ENCODE assay signal across 35 cellular contexts in genomic region chr4:17550549-17550948, GRCh38. TPM values are rescaled to one million over a fixed set of nuclear protein-coding genes. Genes with fewer than 3 reads are reported as not detected.
"Had no signal": no experiment of that assay in that cellular context is flagged by ENCODE, and none has a peak within 500 bp of the region (broad histone marks: within the 10 kb centered on the region; RNA-seq: fewer than 3 reads in every experiment).

No MANE protein-coding gene starts in this region.

- H3K4me1 Mint-ChIP-seq: activated CD4-positive, alpha-beta T cell treated with anti-CD3 and anti-CD28 coated beads for 36 hours had no signal

- FAIRE-seq: colon had no signal

- H3K27ac Mint-ChIP-seq: activated CD4-positive, alpha-beta memory T cell treated with anti-CD3 and anti-CD28 coated beads, Interleukin-2, amount 10 ng/mL, durations not matched to agents 7 days and 5 days; activated CD4-positive, alpha-beta T cell treated with anti-CD3 and anti-CD28 coated beads for 36 hours; activated CD4-positive, alpha-beta T cell treated with anti-CD3 and anti-CD28 coated beads, Interleukin-2, amount 10 ng/mL, durations not matched to agents 24 days and 14 days; activated naive CD4-positive, alpha-beta T cell treated with anti-CD3 and anti-CD28 coated beads, Interleukin-2, amount 10 ng/mL, durations not matched to agents 7 days and 5 days; activated naive CD4-positive, alpha-beta T cell treated with anti-CD3 and anti-CD28 coated beads, Interleukin-2, amount 50 U/mL, for 72 hours; activated T-cell treated with anti-CD3 and anti-CD28 coated beads, Interleukin-2, amount 50 U/mL, for 24 hours; activated T-cell treated with anti-CD3 and anti-CD28 coated beads, Interleukin-2, amount 50 U/mL, for 72 hours; effector memory CD8-positive, alpha-beta T cell; T-helper 17 cell; T-helper 2 cell treated with Interferon-gamma antibody and Interleukin-4, amounts not matched to agents 5 μg/mL and 100 μg/mL, for 36 hours had no signal

- H3K36me3 Mint-ChIP-seq: activated naive CD4-positive, alpha-beta T cell treated with anti-CD3 and anti-CD28 coated beads, Interleukin-2, amount 10 ng/mL, durations not matched to agents 7 days and 5 days; activated naive CD4-positive, alpha-beta T cell treated with anti-CD3 and anti-CD28 coated beads, Interleukin-2, amount 50 U/mL, for 72 hours had no signal

- H3K36me3 ChIP-seq: adrenal gland, esophagus muscularis mucosa, gastrocnemius medialis, heart left ventricle had no signal

- H3K9me3 ChIP-seq: adrenal gland, body of pancreas, esophagus muscularis mucosa, gastrocnemius medialis, heart left ventricle had no signal

- H3K4me3 ChIP-seq: adrenal gland, body of pancreas, esophagus muscularis mucosa, gastrocnemius medialis had no signal

- H3K9me3 Mint-ChIP-seq: activated CD4-positive, alpha-beta memory T cell treated with anti-CD3 and anti-CD28 coated beads, Interleukin-2, amount 10 ng/mL, durations not matched to agents 7 days and 5 days; activated CD4-positive, alpha-beta T cell treated with anti-CD3 and anti-CD28 coated beads, Interleukin-2, amount 10 ng/mL, durations not matched to agents 24 days and 14 days; activated naive CD4-positive, alpha-beta T cell treated with anti-CD3 and anti-CD28 coated beads, Interleukin-2, amount 10 ng/mL, durations not matched to agents 7 days and 5 days; activated naive CD4-positive, alpha-beta T cell treated with anti-CD3 and anti-CD28 coated beads, Interleukin-2, amount 50 U/mL, for 72 hours; activated T-cell treated with anti-CD3 and anti-CD28 coated beads, Interleukin-2, amount 50 U/mL, for 24 hours; activated T-cell treated with anti-CD3 and anti-CD28 coated beads, Interleukin-2, amount 50 U/mL, for 72 hours; effector memory CD8-positive, alpha-beta T cell; T-helper 2 cell treated with Interferon-gamma antibody and Interleukin-4, amounts not matched to agents 5 μg/mL and 100 μg/mL, for 36 hours had no signal

- H3K4me1 ChIP-seq: adrenal gland, body of pancreas, esophagus muscularis mucosa, foreskin keratinocyte, gastrocnemius medialis, heart left ventricle had no signal

- ATAC-seq: activated CD4-positive, alpha-beta T cell treated with anti-CD3 and anti-CD28 coated beads for 36 hours; activated naive CD4-positive, alpha-beta T cell treated with anti-CD3 and anti-CD28 coated beads, Interleukin-2, amount 50 U/mL, for 72 hours; activated T-cell treated with anti-CD3 and anti-CD28 coated beads, Interleukin-2, amount 50 U/mL, for 72 hours; body of pancreas; effector memory CD8-positive, alpha-beta T cell; foreskin keratinocyte; gastrocnemius medialis; heart left ventricle; T-helper 17 cell had no signal

- H3K4me3 Mint-ChIP-seq: activated CD4-positive, alpha-beta memory T cell treated with anti-CD3 and anti-CD28 coated beads, Interleukin-2, amount 10 ng/mL, durations not matched to agents 7 days and 5 days; activated CD4-positive, alpha-beta T cell treated with anti-CD3 and anti-CD28 coated beads for 36 hours; activated CD4-positive, alpha-beta T cell treated with anti-CD3 and anti-CD28 coated beads, Interleukin-2, amount 10 ng/mL, durations not matched to agents 24 days and 14 days; activated T-cell treated with anti-CD3 and anti-CD28 coated beads, Interleukin-2, amount 50 U/mL, for 24 hours; effector memory CD8-positive, alpha-beta T cell; T-helper 17 cell; T-helper 2 cell treated with Interferon-gamma antibody and Interleukin-4, amounts not matched to agents 5 μg/mL and 100 μg/mL, for 36 hours had no signal

- DNase-seq: activated CD4-positive, alpha-beta memory T cell treated with anti-CD3 and anti-CD28 coated beads, Interleukin-2, amount 10 ng/mL, durations not matched to agents 7 days and 5 days; activated CD4-positive, alpha-beta T cell treated with anti-CD3 and anti-CD28 coated beads for 36 hours; activated CD4-positive, alpha-beta T cell treated with anti-CD3 and anti-CD28 coated beads, Interleukin-2, amount 10 ng/mL, durations not matched to agents 24 days and 14 days; activated CD4-positive, alpha-beta T cell treated with anti-CD3 and anti-CD28 coated beads, Interleukin-2, amount 50 U/mL, for 4 hours; activated CD4-positive, CD25-positive, alpha-beta regulatory T cell; activated CD4-positive, CD25-positive, alpha-beta regulatory T cell treated with anti-CD3 and anti-CD28 coated beads, Interleukin-2, amount 50 U/mL, for 72 hours; activated CD8-positive, alpha-beta memory T cell treated with anti-CD3 and anti-CD28 coated beads, Interleukin-2, amount 50 U/mL, for 48 hours; activated gamma-delta T cell; activated naive CD4-positive, alpha-beta T cell; activated naive CD4-positive, alpha-beta T cell treated with anti-CD3 and anti-CD28 coated beads, Interleukin-2, amount 10 ng/mL, durations not matched to agents 7 days and 5 days; activated T-cell treated with anti-CD3 and anti-CD28 coated beads for 4 hours; activated T-cell treated with anti-CD3 and anti-CD28 coated beads, Interleukin-2, amount 50 U/mL, for 24 hours; activated T-cell treated with anti-CD3 and anti-CD28 coated beads, Interleukin-2, amount 50 U/mL, for 72 hours; adrenal gland; amygdala; aorta; body of pancreas; caudate nucleus; cortex of kidney; dermis blood vessel endothelial cell; effector CD4-positive, alpha-beta T cell; effector memory CD8-positive, alpha-beta T cell; erythroblast; foreskin keratinocyte; gastrocnemius medialis; glutamatergic neuron; heart left ventricle; T-helper 1 cell; T-helper 17 cell; T1000 had no signal

- H3K27ac ChIP-seq: adrenal gland, body of pancreas, esophagus muscularis mucosa, foreskin keratinocyte, gastrocnemius medialis, heart left ventricle had no signal

- H3K27me3 ChIP-seq: adrenal gland, body of pancreas, gastrocnemius medialis had no signal

RNA-seq across cellular contexts. Expression of gene CLRN2, which starts 35.6 kb away (rescaled TPM):
- total RNA-seq: activated CD4-positive, alpha-beta memory T cell treated with anti-CD3 and anti-CD28 coated beads, Interleukin-2, amount 10 ng/mL, durations not matched to agents 7 days and 5 days; activated CD4-positive, alpha-beta T cell treated with anti-CD3 and anti-CD28 coated beads for 36 hours; activated CD4-positive, alpha-beta T cell treated with anti-CD3 and anti-CD28 coated beads, Interleukin-2, amount 10 ng/mL, durations not matched to agents 24 days and 14 days; activated naive CD4-positive, alpha-beta T cell treated with anti-CD3 and anti-CD28 coated beads, Interleukin-2, amount 50 U/mL, for 72 hours; activated T-cell treated with anti-CD3 and anti-CD28 coated beads, Interleukin-2, amount 50 U/mL, for 72 hours; adrenal gland; aorta; body of pancreas; chondrocyte; dermis blood vessel endothelial cell; esophagus muscularis mucosa; foreskin keratinocyte; gastrocnemius medialis; heart left ventricle; T-helper 17 cell had no signal
- polyA plus RNA-seq: adrenal gland, aorta, foreskin keratinocyte, heart left ventricle had no signal
